In genomic region chr1:103650305-103650704, GRCh38 we compare ENCODE assay signal across 2 cellular contexts. TPM values are rescaled to one million over a fixed set of nuclear protein-coding genes. Genes with fewer than 3 reads are reported as not detected.
"Had no signal": no experiment of that assay in that cellular context is flagged by ENCODE, and none has a peak within 500 bp of the region (broad histone marks: within the 10 kb centered on the region; RNA-seq: fewer than 3 reads in every experiment).

No MANE protein-coding gene starts in this region.

RNA-seq across cellular contexts. Expression of gene AMY1A, which starts 5.3 kb away (rescaled TPM):
- total RNA-seq: G401, GM12878 had no signal

RNA-seq across cellular contexts. Expression of gene AMY2A, which starts 33.1 kb away (rescaled TPM):
- total RNA-seq: G401, GM12878 had no signal

RNA-seq across cellular contexts. Expression of gene AMY1B, which starts 45.7 kb away (rescaled TPM):
- total RNA-seq: G401, GM12878 had no signal
